ENCODE assay signal across 10 cellular contexts in the genomic region with DNA sequence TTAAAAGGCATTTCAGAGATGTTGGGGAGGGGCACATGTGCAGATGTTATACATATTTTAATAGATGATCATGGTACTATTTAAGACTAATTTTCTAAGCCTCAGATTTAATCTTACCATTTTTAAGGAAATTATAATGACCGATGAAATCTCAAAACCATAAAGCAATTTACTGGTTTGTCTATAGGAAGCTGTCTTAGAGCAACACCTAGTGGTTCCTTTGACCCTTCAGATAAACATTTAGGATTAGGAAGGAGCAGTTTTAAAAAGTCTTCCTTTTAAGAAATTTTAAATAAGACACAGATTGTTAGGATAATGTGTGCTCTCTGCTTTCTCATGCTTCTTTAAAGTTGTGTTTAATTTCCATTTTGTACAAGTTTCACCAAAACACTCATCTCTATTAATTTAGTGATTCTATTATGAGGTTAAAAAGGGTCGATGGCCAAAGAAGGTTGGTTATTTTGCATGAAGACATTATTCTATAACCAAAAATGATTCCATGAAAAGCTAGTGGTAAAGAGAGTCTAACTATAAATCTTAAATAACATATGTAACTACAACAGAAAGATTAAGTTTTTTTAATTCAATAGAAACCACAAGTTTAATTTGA.
DNase-seq lines count a peak whose midpoint lies in the region; ATAC-seq and TF ChIP-seq lines count a peak whose summit lies in the region.
"Had no signal": no experiment of that assay in that cellular context is flagged by ENCODE, and none has a peak within 500 bp of the region (broad histone marks: within the 10 kb centered on the region; RNA-seq: fewer than 3 reads in every experiment).

No MANE protein-coding gene starts in this region.

- POLR2A ChIA-PET in activated CD4-positive, alpha-beta memory T cell treated with anti-CD3 and anti-CD28 coated beads for 36 hours (lab: Charles Lee): no interaction called here

- no peaks in the 10 kb centered on the region for H3K36me3 Mint-ChIP-seq in brain
- no peaks in the 10 kb centered on the region for H3K36me3 Mint-ChIP-seq in activated CD4-positive, alpha-beta memory T cell treated with anti-CD3 and anti-CD28 coated beads for 36 hours
- H3K36me3 Mint-ChIP-seq: memory B cell had no signal

- DNase-seq in SHP77 treated with DMSO at 0.1 percent for 48 hours (lab: John Stamatoyannopoulos, UW) (peak; percentile 37), SHP77 (lab: John Stamatoyannopoulos, UW) (no peak), NCI-H460 (ENCODE audit: extremely low read depth, low read depth) (peak; percentile 21), stromal cell of bone marrow (ENCODE audit: low read depth) (peak; percentile 8)
- no peak for DNase-seq in activated CD4-positive, alpha-beta memory T cell treated with anti-CD3 and anti-CD28 coated beads for 36 hours
- DNase-seq: stimulated activated CD4-positive, alpha-beta T cell treated with anti-CD3 and anti-CD28 coated beads, Interleukin-2, amount 100 ng/mL, for 48 hours had no signal

- CTCF ChIA-PET in activated CD4-positive, alpha-beta memory T cell treated with anti-CD3 and anti-CD28 coated beads for 36 hours (lab: Charles Lee): interaction anchor here (0.6 kb wide), 1 partner anchor 562 kb away, joined by 3 read pairs; no protein-coding TSS in a partner anchor

- ATAC-seq in GM21529 (IDR thresholded peaks at IDR 0.05; ENCODE audit: unreplicated experiment) (no peak), HG02610 (IDR thresholded peaks at IDR 0.05; ENCODE audit: unreplicated experiment) (no peak)

- H3K27me3 Mint-ChIP-seq in brain: no peaks in the 10 kb centered on the region
- peaks cover 3% of the 10 kb centered on the region for H3K27me3 Mint-ChIP-seq in activated CD4-positive, alpha-beta memory T cell treated with anti-CD3 and anti-CD28 coated beads for 36 hours
- H3K27me3 Mint-ChIP-seq: memory B cell had no signal

- H3K9me3 Mint-ChIP-seq in brain: peaks cover 0 to 3% (median 0%) of the 10 kb centered on the region in 5 experiments
- no peaks in the 10 kb centered on the region for H3K9me3 Mint-ChIP-seq in activated CD4-positive, alpha-beta memory T cell treated with anti-CD3 and anti-CD28 coated beads for 36 hours
- H3K9me3 Mint-ChIP-seq: memory B cell had no signal

- H3K27ac Mint-ChIP-seq in brain: no peak overlapping the region
- no peak overlapping the region for H3K27ac Mint-ChIP-seq in activated CD4-positive, alpha-beta memory T cell treated with anti-CD3 and anti-CD28 coated beads for 36 hours
- H3K27ac Mint-ChIP-seq: memory B cell had no signal

- no peak overlapping the region for H3K4me3 Mint-ChIP-seq in brain
- H3K4me3 Mint-ChIP-seq in activated CD4-positive, alpha-beta memory T cell treated with anti-CD3 and anti-CD28 coated beads for 36 hours: no peak overlapping the region
- H3K4me3 Mint-ChIP-seq: memory B cell had no signal

- intact Hi-C loops in activated CD4-positive, alpha-beta memory T cell treated with anti-CD3 and anti-CD28 coated beads for 36 hours (cut with micrococcal nuclease): no loop called here

- H3K4me1 Mint-ChIP-seq in brain: peaks cover 23% of the 10 kb centered on the region
- H3K4me1 Mint-ChIP-seq in activated CD4-positive, alpha-beta memory T cell treated with anti-CD3 and anti-CD28 coated beads for 36 hours (ENCODE audit: low read depth): no peaks in the 10 kb centered on the region
- H3K4me1 Mint-ChIP-seq: memory B cell had no signal

- peak; percentile 64 to 80 for TF ChIP-seq CTCF in brain (conservative IDR thresholded peaks at IDR 0.05)

Comparison
In these comparisons a context has a peak if more than half of its experiments do, and no peak if none do; other contexts are left out.
1. DNase-seq: peak in SHP77 treated with DMSO at 0.1 percent for 48 hours (single experiment), NCI-H460 (single experiment) and stromal cell of bone marrow (single experiment); none in SHP77 (0 of 2) and activated CD4-positive, alpha-beta memory T cell treated with anti-CD3 and anti-CD28 coated beads for 36 hours (single experiment).